14 cellular contexts compared by ENCODE assay signal in the genomic region with DNA sequence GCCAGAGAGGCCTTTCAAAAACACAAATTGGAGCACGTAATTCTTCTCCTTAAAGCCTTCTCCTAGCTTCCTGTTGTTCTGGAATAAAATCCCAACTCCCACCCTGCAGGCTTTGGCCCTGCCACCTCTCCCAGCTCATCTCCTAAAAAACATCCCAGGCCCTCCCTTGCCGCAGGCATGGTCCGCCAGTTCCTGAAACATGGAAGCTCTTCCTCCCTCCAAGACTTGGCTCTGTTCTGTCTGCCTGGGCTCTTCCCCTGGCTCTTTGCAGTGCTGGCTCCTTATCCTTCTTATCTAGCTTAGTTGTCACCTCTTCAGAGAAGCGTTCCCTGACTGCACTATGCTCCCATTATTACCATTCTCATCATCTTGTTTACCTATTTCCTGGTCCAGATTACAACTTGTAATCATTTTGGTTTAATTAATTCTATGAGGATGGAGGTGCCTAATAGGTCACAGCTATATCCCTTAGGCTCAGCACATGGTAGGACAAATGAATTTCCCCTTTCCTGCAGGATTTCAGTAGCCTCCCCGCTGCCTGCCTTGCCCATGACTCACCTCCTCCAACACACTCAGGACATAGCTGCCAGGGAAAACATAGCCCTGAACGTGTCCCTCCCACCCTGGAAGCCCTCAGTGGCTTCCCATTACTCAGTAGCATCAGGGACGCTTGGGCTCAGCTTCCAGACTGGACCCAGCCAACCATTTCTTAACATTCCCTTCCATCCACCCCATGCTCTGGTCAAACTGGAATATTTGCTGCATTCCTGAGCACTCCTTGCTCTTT. TPM values are rescaled to one million over a fixed set of nuclear protein-coding genes. Genes with fewer than 3 reads are reported as not detected.
A peak's percentile ranks its signal among the peaks of the same experiment; 100 is the strongest.
DNase-seq lines count a peak whose midpoint lies in the region; TF ChIP-seq lines count a peak whose summit lies in the region.
"Had no signal": no experiment of that assay in that cellular context is flagged by ENCODE, and none has a peak within 500 bp of the region (broad histone marks: within the 10 kb centered on the region; RNA-seq: fewer than 3 reads in every experiment).

No MANE protein-coding gene starts in this region.

- H4K20me1 ChIP-seq in mammary epithelial cell (ENCODE audit: insufficient read depth, low read length): no peaks in the 10 kb centered on the region

- no peak overlapping the region for H3K9ac ChIP-seq in mammary epithelial cell (ENCODE audit: insufficient read depth, low read length)

- no TSS peak for BruUV-seq in mammary epithelial cell (replicated peaks; lab: Mats Ljungman, UMichigan)

- no peaks in the 10 kb centered on the region for H3K27me3 ChIP-seq in mammary epithelial cell (ENCODE audit: insufficient read depth, low read length)
- H3K27me3 ChIP-seq: right lobe of liver had no signal

- no peaks in the 10 kb centered on the region for H3K79me2 ChIP-seq in mammary epithelial cell (ENCODE audit: insufficient read depth, low read length)

- TF ChIP-seq CTCF in HFFc6 (IDR thresholded peaks at IDR 0.05) (no peak), mammary epithelial cell (conservative IDR thresholded peaks at IDR 0.05 in 1 of 2, IDR thresholded peaks at IDR 0.05 in 1 of 2; ENCODE audit: extremely low read depth in 1 of 2, insufficient read depth in 1 of 2, low read depth in 1 of 2, low read length in 2 of 2) (no peak)

- H3K4me3 Mint-ChIP-seq in HFFc6: no peak overlapping the region
- H3K4me3 Mint-ChIP-seq: activated naive CD8-positive, alpha-beta T cell treated with anti-CD3 and anti-CD28 coated beads for 36 hours; CD4-positive, CD25-positive, alpha-beta regulatory T cell had no signal

- H3K4me1 Mint-ChIP-seq in HFFc6 (ENCODE audit: low read depth): peaks cover 13% of the 10 kb centered on the region
- H3K4me1 Mint-ChIP-seq: activated naive CD8-positive, alpha-beta T cell treated with anti-CD3 and anti-CD28 coated beads for 36 hours; CD4-positive, CD25-positive, alpha-beta regulatory T cell had no signal

- H3K9me3 ChIP-seq in mammary epithelial cell (replicated peaks; ENCODE audit: insufficient read depth, low read length): no peaks in the 10 kb centered on the region
- H3K9me3 ChIP-seq: right lobe of liver had no signal

- 55% methylated on average over 5 of the region's 7 CpGs for WGBS in mammary epithelial cell (ENCODE audit: low coverage, missing lambda C conversion rate)

- no peak overlapping the region for H2AFZ ChIP-seq in mammary epithelial cell (ENCODE audit: low read depth, low read length)

- no peaks in the 10 kb centered on the region for H3K4me1 ChIP-seq in mammary epithelial cell (ENCODE audit: insufficient read depth, low read length)
- H3K4me1 ChIP-seq: right lobe of liver had no signal

- H3K27me3 Mint-ChIP-seq in HFFc6 (ENCODE audit: insufficient read depth): peaks cover 12% of the 10 kb centered on the region

- no peaks in the 10 kb centered on the region for H3K9me3 Mint-ChIP-seq in HFFc6

- H3K4me3 ChIP-seq in mammary epithelial cell (replicated peaks in 1 of 3; ENCODE audit: insufficient read depth in 1 of 3, low read depth in 2 of 3, low read length in 3 of 3): no peak overlapping the region
- H3K4me3 ChIP-seq: right lobe of liver had no signal

- intact Hi-C loops in mammary epithelial cell (cut with micrococcal nuclease): no loop called here

- no peaks in the 10 kb centered on the region for H3K36me3 ChIP-seq in mammary epithelial cell (ENCODE audit: insufficient read depth, low read length)
- H3K36me3 ChIP-seq: right lobe of liver had no signal

- CTCF ChIA-PET in mammary epithelial cell (lab: Charles Lee; ENCODE audit: low non-redundant PET): no interaction called here

- H3K27ac ChIP-seq in mammary epithelial cell (ENCODE audit: insufficient read depth, low read depth, low read length): no peak overlapping the region
- H3K27ac ChIP-seq: right lobe of liver had no signal

- dilution Hi-C loops in mammary epithelial cell (cut with HindIII; ENCODE audit: low sequenced_read_pairs): no loop called here

- DNase-seq in AG08395 (ENCODE audit: low spot score) (peak; percentile 89), HFFc6 (peak; percentile 47), mammary epithelial cell (peak; percentile 4), lung microvascular endothelial cell (ENCODE audit: low read depth in 2 of 2) (peak; percentile 9 to 22), NCI-H510A treated with DMSO at 0.1 percent for 48 hours (lab: John Stamatoyannopoulos, UW) (no peak), ecto neural progenitor cell (ENCODE audit: low spot score) (no peak), NCI-H1436 (lab: John Stamatoyannopoulos, UW) (no peak)
- no peak for DNase-seq in stimulated activated CD4-positive, alpha-beta T cell treated with anti-CD3 and anti-CD28 coated beads, Interleukin-2, amount 100 ng/mL, for 48 hours
- DNase-seq: activated naive CD8-positive, alpha-beta T cell treated with anti-CD3 and anti-CD28 coated beads for 36 hours; CD4-positive, CD25-positive, alpha-beta regulatory T cell; effector CD8-positive, alpha-beta T cell; NCI-H2081 treated with DMSO at 0.1 percent for 48 hours; right lobe of liver; T-helper 9 cell had no signal

- no peak overlapping the region for H3K27ac Mint-ChIP-seq in HFFc6
- H3K27ac Mint-ChIP-seq: activated naive CD8-positive, alpha-beta T cell treated with anti-CD3 and anti-CD28 coated beads for 36 hours; CD4-positive, CD25-positive, alpha-beta regulatory T cell had no signal

- no peaks in the 10 kb centered on the region for H3K36me3 Mint-ChIP-seq in HFFc6 (ENCODE audit: low read depth)
- H3K36me3 Mint-ChIP-seq: activated naive CD8-positive, alpha-beta T cell treated with anti-CD3 and anti-CD28 coated beads for 36 hours; CD4-positive, CD25-positive, alpha-beta regulatory T cell had no signal

- in situ Hi-C loops in mammary epithelial cell (cut with MboI; ENCODE audit: low sequenced_read_pairs in 2 of 2): no loop called here

- no peak overlapping the region for H3K4me2 ChIP-seq in mammary epithelial cell (ENCODE audit: insufficient read depth, low read depth, low read length)

RNA-seq across cellular contexts. Expression of a gene that starts 15.7 kb away (rescaled TPM):
- not detected for total RNA-seq in HFFc6 (2021; fragmentation: NEBNext Ultra II Directional; extraction: Animal tissue kit (Norgen Biotek cat#: 25700))
- not detected for total RNA-seq in mammary epithelial cell
- not detected for polyA plus RNA-seq in mammary epithelial cell
- not detected for polyA minus RNA-seq in mammary epithelial cell
- not detected in 2 replicates for total RNA-seq in lung microvascular endothelial cell
- total RNA-seq: activated naive CD8-positive, alpha-beta T cell treated with anti-CD3 and anti-CD28 coated beads for 36 hours; CD4-positive, CD25-positive, alpha-beta regulatory T cell had no signal
- polyA plus RNA-seq: CD4-positive, CD25-positive, alpha-beta regulatory T cell had no signal

Comparison
In these comparisons a context has a peak if more than half of its experiments do, and no peak if none do; other contexts are left out.
1. DNase-seq: peak in AG08395 (single experiment), HFFc6 (single experiment), mammary epithelial cell (single experiment) and lung microvascular endothelial cell (2 of 2); none in NCI-H510A treated with DMSO at 0.1 percent for 48 hours (single experiment), stimulated activated CD4-positive, alpha-beta T cell treated with anti-CD3 and anti-CD28 coated beads, Interleukin-2, amount 100 ng/mL, for 48 hours (0 of 2), ecto neural progenitor cell (single experiment) and NCI-H1436 (single experiment).